In genomic region chr5:59157001-59157527, GRCh38 we compare ENCODE assay signal across 25 cellular contexts.
"Had no signal": no experiment of that assay in that cellular context is flagged by ENCODE, and none has a peak within 500 bp of the region (broad histone marks: within the 10 kb centered on the region; RNA-seq: fewer than 3 reads in every experiment).

No MANE protein-coding gene starts in this region.

- H3K27ac ChIP-seq: adrenal gland, ascending aorta, colonic mucosa, dorsolateral prefrontal cortex, esophagus muscularis mucosa, gastroesophageal sphincter, lower lobe of right lung, thyroid gland, VCaP had no signal

- H3K27me3 ChIP-seq: adrenal gland, ascending aorta, colonic mucosa, dorsolateral prefrontal cortex, esophagus muscularis mucosa, gastroesophageal sphincter, thyroid gland had no signal

- H3K4me3 ChIP-seq: adrenal gland, ascending aorta, colonic mucosa, dorsolateral prefrontal cortex, esophagus muscularis mucosa, gastroesophageal sphincter, lower lobe of right lung, mucosa of descending colon, skin epidermis, thyroid gland had no signal

- H3K9me3 ChIP-seq: adrenal gland, ascending aorta, colonic mucosa, esophagus muscularis mucosa, gastroesophageal sphincter, lower lobe of right lung, mucosa of descending colon, thyroid gland had no signal

- H3K36me3 ChIP-seq: adrenal gland, ascending aorta, colonic mucosa, esophagus muscularis mucosa, gastroesophageal sphincter, lower lobe of right lung, thyroid gland had no signal

- DNase-seq: activated CD4-positive, CD25-positive, alpha-beta regulatory T cell treated with anti-CD3 and anti-CD28 coated beads, Interleukin-2, amount 50 U/mL, for 72 hours; activated gamma-delta T cell treated with Interleukin-2 at 50 U/mL for 16 hours; activated T-cell treated with anti-CD3 and anti-CD28 coated beads, Interleukin-2, amount 50 U/mL, for 1 hour; adrenal gland; colonic mucosa; dorsolateral prefrontal cortex; head of caudate nucleus; islet precursor cell; left colon; lower lobe of right lung; mesendoderm; mucosa of descending colon; naive thymus-derived CD4-positive, alpha-beta T cell; occipital lobe; retina; stimulated activated CD4-positive, alpha-beta T cell treated with anti-CD3 and anti-CD28 coated beads, Interleukin-1b, Interleukin-23, amount 100 ng/mL, for 48 hours; substantia nigra; T-cell; thyroid gland had no signal

- ATAC-seq: activated naive CD4-positive, alpha-beta T cell treated with anti-CD3 and anti-CD28 coated beads, Interleukin-2, amount 50 U/mL, for 72 hours; gastroesophageal sphincter; left colon; lower lobe of right lung; mucosa of descending colon; naive thymus-derived CD4-positive, alpha-beta T cell; T-cell had no signal

- H3K4me1 ChIP-seq: adrenal gland, colonic mucosa, lower lobe of right lung had no signal
